In the genomic region with DNA sequence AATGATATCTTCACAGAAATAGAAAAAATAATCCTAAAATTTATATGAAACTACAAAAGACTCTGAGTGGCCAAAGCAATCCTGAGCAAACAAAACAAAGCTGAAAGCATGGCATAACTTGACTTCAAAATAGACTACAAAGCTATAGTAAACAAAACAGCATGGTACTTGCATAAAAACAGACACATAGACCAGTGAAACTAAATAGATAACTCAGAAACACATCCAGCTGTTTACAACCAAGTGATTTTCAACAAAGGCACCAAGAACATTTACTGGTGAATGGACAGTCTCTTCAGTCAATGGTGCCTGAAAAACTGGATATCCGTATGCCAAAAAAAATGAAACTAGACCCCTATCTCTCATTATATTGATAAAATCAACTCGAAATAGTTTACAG, we compare ENCODE assay signal across 12 cellular contexts. TPM values are rescaled to one million over a fixed set of nuclear protein-coding genes. Genes with fewer than 3 reads are reported as not detected.
"Had no signal": no experiment of that assay in that cellular context is flagged by ENCODE, and none has a peak within 500 bp of the region (broad histone marks: within the 10 kb centered on the region; RNA-seq: fewer than 3 reads in every experiment).

No MANE protein-coding gene starts in this region.

- H3K36me3 ChIP-seq: HAP-1 had no signal

- H3K4me1 Mint-ChIP-seq: GM23338 had no signal

- FAIRE-seq: H1, H54 had no signal

- H3K9me3 ChIP-seq: HAP-1 had no signal

- H3K4me3 Mint-ChIP-seq: GM23338, H9, HFFc6 had no signal

- ATAC-seq: GM23338, HCT116 had no signal

- H3K9ac ChIP-seq: GM23248 had no signal

- H3K4me3 ChIP-seq: GM23248, GM23338, HAP-1 had no signal

- H3K4me2 ChIP-seq: GM23338 had no signal

- DNase-seq: GM23248, GOT3, H7, H9, HCEC 1CT, HFFc6 had no signal

- H3K4me1 ChIP-seq: HAP-1 had no signal

- H2AFZ ChIP-seq: GM23248, GM23338 had no signal

- H3K27ac Mint-ChIP-seq: GM23338, H9, HFFc6 had no signal

- H3K27ac ChIP-seq: GM23248 had no signal

RNA-seq across cellular contexts. Expression of a gene that starts 25.2 kb away (rescaled TPM):
- total RNA-seq: GM23248, H1, H4, H7, H9 had no signal
- polyA plus RNA-seq: GM23248, GM23338 had no signal
